ENCODE assay signal across 8 cellular contexts in the genomic region with DNA sequence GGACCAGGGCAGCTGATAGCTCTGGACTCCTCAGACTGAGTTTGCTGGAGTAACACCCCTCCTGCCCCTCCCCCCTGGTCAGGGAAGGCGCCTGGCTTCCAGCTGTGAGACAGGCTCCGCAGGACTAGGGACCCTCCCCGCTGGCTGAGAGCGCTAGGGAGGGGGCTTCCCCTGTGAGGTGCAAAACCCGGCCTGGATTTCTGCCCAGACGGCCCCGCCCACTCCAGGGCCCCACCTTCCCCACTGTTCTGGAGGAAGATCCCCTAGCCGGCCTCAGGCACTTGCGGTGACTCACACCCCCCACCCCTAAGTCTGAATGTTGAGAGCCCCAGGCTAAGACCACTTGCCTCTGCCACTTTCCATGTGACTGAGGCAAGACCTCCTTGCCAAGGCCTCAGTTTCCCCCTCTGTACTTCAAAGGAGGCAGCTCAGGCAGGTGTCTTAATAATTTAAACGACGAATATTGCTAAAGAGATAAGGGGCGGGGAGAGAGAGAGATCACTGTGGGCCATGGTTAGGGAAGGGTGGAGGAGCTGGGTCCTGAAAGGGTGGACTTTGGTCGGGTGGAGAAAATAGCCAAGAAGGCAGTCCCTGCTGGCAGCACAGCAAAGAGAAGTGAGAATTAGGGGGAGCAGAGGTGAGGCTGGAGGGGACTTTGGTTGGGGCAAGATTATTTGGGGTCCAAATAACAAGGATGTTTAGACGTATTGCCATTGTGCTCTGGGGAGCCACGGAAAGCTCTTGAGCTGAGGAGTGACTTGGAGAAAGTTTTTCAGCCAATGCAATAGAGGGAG. TPM values are rescaled to one million over a fixed set of nuclear protein-coding genes. Genes with fewer than 3 reads are reported as not detected.
DNase-seq lines count a peak whose midpoint lies in the region; ATAC-seq and TF ChIP-seq lines count a peak whose summit lies in the region.

No MANE protein-coding gene starts in this region.

- H3K36me3 ChIP-seq in lung (ENCODE audit: control insufficient read depth in 2 of 2, insufficient read depth in 2 of 2, low read length in 2 of 2) (no peaks in the 10 kb centered on the region), thyroid gland (no peaks in the 10 kb centered on the region)

- ATAC-seq in lung (ENCODE audit: insufficient read depth, low FRiP score) (no peak), HG03460 (IDR thresholded peaks at IDR 0.05; ENCODE audit: unreplicated experiment) (no peak)

- DNase-seq in GM13977 (ENCODE audit: low spot score): peak; percentile 39
- peak; percentile 9 to 18 for DNase-seq in NCI-H1930 (lab: John Stamatoyannopoulos, UW)
- DNase-seq in lung (ENCODE audit: low spot score): peak; percentile 42
- peak; percentile 83 to 93 for DNase-seq in thyroid gland
- DNase-seq in SIG-M5 treated with dmso at 0.1 percent for 504 hours (lab: John Stamatoyannopoulos, UW; ENCODE audit: unreplicated experiment): no peak
- DNase-seq in KG1 (lab: John Stamatoyannopoulos, UW): no peak

- peak overlapping the region; percentile 80 to 89 (median 85) for H3K4me3 Mint-ChIP-seq in brain

- no peak for TF ChIP-seq POLR2A in thyroid gland (IDR thresholded peaks at IDR 0.05)

- TF ChIP-seq CTCF in GM13977 (IDR thresholded peaks at IDR 0.05; ENCODE audit: extremely low read depth, insufficient read depth, missing control alignments) (no peak), brain (conservative IDR thresholded peaks at IDR 0.05) (no peak), lung (IDR thresholded peaks at IDR 0.05; ENCODE audit: control extremely low read depth, extremely low read depth) (no peak), thyroid gland (IDR thresholded peaks at IDR 0.05) (no peak)

- H3K27ac ChIP-seq in lung (ENCODE audit: low read depth in 1 of 2, low read length in 1 of 2): no peak overlapping the region
- peak overlapping the region in 2 of 3 donors; percentile 33 to 39 for H3K27ac ChIP-seq in thyroid gland

- H3K4me3 ChIP-seq in lung (no peak overlapping the region), thyroid gland (replicated peaks in 1 of 3) (no peak overlapping the region)

- no peaks in the 10 kb centered on the region for H3K9me3 Mint-ChIP-seq in brain

- H3K4me1 Mint-ChIP-seq in brain: peaks cover 58% of the 10 kb centered on the region

- peaks cover 14% of the 10 kb centered on the region for H3K27me3 Mint-ChIP-seq in brain

- peak overlapping the region; percentile 76 to 89 (median 85) for H3K27ac Mint-ChIP-seq in brain

- in situ Hi-C loops in GM13977 (cut with MboI; ENCODE audit: low pct_unique_long_range_greater_than_20kb, low sequenced_read_pairs, unreplicated experiment): no loop called here

- H3K36me3 Mint-ChIP-seq in brain: no peaks in the 10 kb centered on the region

- H3K9me3 ChIP-seq in lung (ENCODE audit: control insufficient read depth in 2 of 2, insufficient read depth in 1 of 2, low read length in 1 of 2) (no peaks in the 10 kb centered on the region), thyroid gland (no peaks in the 10 kb centered on the region)

- H3K4me1 ChIP-seq in lung (ENCODE audit: control insufficient read depth in 2 of 2, insufficient read depth in 2 of 2, low read length in 2 of 2): peaks cover 0 to 14% of the 10 kb centered on the region in 2 donors
- H3K4me1 ChIP-seq in thyroid gland: peaks cover 37 to 55% of the 10 kb centered on the region in 2 donors

- 16 to 19% methylated on average over 15 of the region's 15 CpGs for WGBS in lung, 2 donors
- 35 to 63% methylated on average over 6 to 9 of the region's 15 CpGs for whole genome bisulfite sequencing in thyroid gland, 2 donors

- intact Hi-C loops in thyroid gland (cut with DNase I): no loop called here

- H3K27me3 ChIP-seq in lung (ENCODE audit: control insufficient read depth, insufficient read depth) (no peaks in the 10 kb centered on the region), thyroid gland (no peaks in the 10 kb centered on the region)

RNA-seq across cellular contexts. Expression of gene DAB2IP, which starts 1.0 kb away (rescaled TPM):
- polyA plus RNA-seq in brain (ENCODE audit: insufficient read depth, low read depth, low replicate concordance) (33.1 TPM), lung (10 to 100 TPM; 25.2 to 32.3 TPM)
- total RNA-seq in lung (10 to 100 TPM; 19.4 to 75.0 TPM), thyroid gland (10 to 100 TPM; 26.0 to 48.5 (median 38.2) TPM)

Comparison
In these comparisons a context has a peak if more than half of its experiments do, and no peak if none do; other contexts are left out.
1. DNase-seq: peak in GM13977 (single experiment), NCI-H1930 (2 of 2), lung (single experiment) and thyroid gland (2 of 2); none in SIG-M5 treated with dmso at 0.1 percent for 504 hours (single experiment) and KG1 (single experiment).
2. H3K27ac ChIP-seq: peak in thyroid gland (2 of 3); none in lung (0 of 2).